ENCODE assay signal across 25 cellular contexts in genomic region chr3:145307272-145307671, GRCh38.
DNase-seq lines count a peak whose midpoint lies in the region; ATAC-seq, FAIRE-seq and TF ChIP-seq lines count a peak whose summit lies in the region.
"Had no signal": no experiment of that assay in that cellular context is flagged by ENCODE, and none has a peak within 500 bp of the region (broad histone marks: within the 10 kb centered on the region; RNA-seq: fewer than 3 reads in every experiment).

No MANE protein-coding gene starts in this region.

- H3F3A ChIP-seq in SK-N-SH (replicated peaks; ENCODE audit: insufficient read depth), result no peaks in the 10 kb centered on the region

- H3K4me3 ChIP-seq in A549 (no peak overlapping the region), K562 (no peak overlapping the region), SK-N-SH (ENCODE audit: low read depth in 2 of 2, low read length in 1 of 2) (no peak overlapping the region)
- H3K4me3 ChIP-seq: BLaER1 treated with 17β-estradiol and CSF1 and Interleukin-3, amounts not matched to agents 10 nM and 100 nM; GM12878 had no signal

- DNase-seq in A549 (ENCODE audit: low read depth in 1 of 2, low spot score in 1 of 2) (no peak), D721Med (ENCODE audit: insufficient read length, low spot score) (no peak), K562 (ENCODE audit: extremely low read depth in 1 of 4, low spot score in 3 of 4) (no peak), NCI-H1105 treated with DMSO at 0.1 percent for 48 hours (lab: John Stamatoyannopoulos, UW) (no peak), SK-N-DZ (ENCODE audit: low spot score) (no peak), SK-N-SH (no peak)
- DNase-seq: 8988T; AML-193; Caco-2; Calu3; CD4-positive, alpha-beta T cell; CD8-positive, alpha-beta T cell; DMS 273 treated with DMSO at 0.1 percent for 48 hours; DMS153; DMS53; DMS79; DND-41; EL; GDM1 had no signal

- TF ChIP-seq POLR2A in A549 (IDR thresholded peaks at IDR 0.05; ENCODE audit: low read length), result no peak
- no peak for TF ChIP-seq POLR2A in K562 (conservative IDR thresholded peaks at IDR 0.05)

- ATAC-seq in A549 (no peak), K562 (no peak)
- ATAC-seq: CD8-positive, alpha-beta T cell; GM12878 had no signal

- CTCF ChIA-PET in A549 (lab: Yijun Ruan, JAX) (no interaction called here), K562 (lab: Yijun Ruan, JAX; ENCODE audit: low intra/inter-chr PET ratio) (no interaction called here), SK-N-SH (lab: Yijun Ruan, JAX) (no interaction called here)

- FAIRE-seq in A549 (lab: Jason Lieb, UNC), result no peak
- FAIRE-seq in D721Med (lab: Jason Lieb, UNC), result peak; percentile 55
- FAIRE-seq in K562 (lab: Jason Lieb, UNC), result no peak
- FAIRE-seq: A204.1, GM12878, GM12892, GM18507 had no signal

- H3K36me3 ChIP-seq in K562 (ENCODE audit: control insufficient read depth, insufficient read depth, low read length) (no peaks in the 10 kb centered on the region), SK-N-SH (replicated peaks in 1 of 2; ENCODE audit: control insufficient read depth in 1 of 2, insufficient read depth in 2 of 2, low read length in 1 of 2) (no peaks in the 10 kb centered on the region)
- H3K36me3 ChIP-seq: BLaER1 treated with 17β-estradiol and CSF1 and Interleukin-3, amounts not matched to agents 10 nM and 100 nM had no signal

- no peak overlapping the region for H3K9ac ChIP-seq in K562 (ENCODE audit: insufficient read depth in 1 of 2, low read depth in 2 of 2, low read length in 2 of 2)
- no peak overlapping the region for H3K9ac ChIP-seq in SK-N-SH
- H3K9ac ChIP-seq: BLaER1 treated with 17β-estradiol and CSF1 and Interleukin-3, amounts not matched to agents 10 nM and 100 nM had no signal

- TF ChIP-seq RAD21 in A549 (conservative IDR thresholded peaks at IDR 0.05 in 1 of 2, IDR thresholded peaks at IDR 0.05 in 1 of 2), result no peak
- no peak for TF ChIP-seq RAD21 in K562 (CRISPR knock-in tag; conservative IDR thresholded peaks at IDR 0.05 in 1 of 2, IDR thresholded peaks at IDR 0.05 in 1 of 2)
- no peak for TF ChIP-seq RAD21 in SK-N-SH (IDR thresholded peaks at IDR 0.05; ENCODE audit: low read length)

- H3K27me3 ChIP-seq in K562 (ENCODE audit: control insufficient read depth in 2 of 2, insufficient read depth in 2 of 2, low read length in 2 of 2) (no peaks in the 10 kb centered on the region), SK-N-SH (ENCODE audit: insufficient read depth) (no peaks in the 10 kb centered on the region)
- H3K27me3 ChIP-seq: BLaER1 treated with 17β-estradiol and CSF1 and Interleukin-3, amounts not matched to agents 10 nM and 100 nM had no signal

- H3K27ac ChIP-seq in A549 (no peak overlapping the region), K562 (ENCODE audit: extremely low read depth, low read depth, low read length) (no peak overlapping the region), SK-N-SH (ENCODE audit: low read depth in 2 of 2, low read length in 1 of 2) (no peak overlapping the region)
- H3K27ac ChIP-seq: BLaER1 treated with 17β-estradiol and CSF1 and Interleukin-3, amounts not matched to agents 10 nM and 100 nM; C4-2B had no signal

- no peaks in the 10 kb centered on the region for H3K9me1 ChIP-seq in K562 (ENCODE audit: control insufficient read depth, insufficient read depth, low read length)

- in situ Hi-C loops in K562 (cut with MboI), result no loop called here

- H3K4me2 ChIP-seq in A549 (no peak overlapping the region), K562 (ENCODE audit: insufficient read depth, low read length) (no peak overlapping the region), SK-N-SH (no peak overlapping the region)
- H3K4me2 ChIP-seq: BLaER1 treated with 17β-estradiol and CSF1 and Interleukin-3, amounts not matched to agents 10 nM and 100 nM had no signal

- intact Hi-C loops in K562 (cut with micrococcal nuclease), result no loop called here

- H3K79me2 ChIP-seq in K562 (ENCODE audit: control insufficient read depth, insufficient read depth, low read length) (no peaks in the 10 kb centered on the region), SK-N-SH (ENCODE audit: insufficient read depth) (no peaks in the 10 kb centered on the region)

- no peak for TF ChIP-seq EP300 in A549 (IDR thresholded peaks at IDR 0.05)
- no peak for TF ChIP-seq EP300 in K562 (IDR thresholded peaks at IDR 0.05; ENCODE audit: low read length)
- no peak for TF ChIP-seq EP300 in SK-N-SH (IDR thresholded peaks at IDR 0.05; ENCODE audit: borderline replicate concordance in 1 of 2, low read depth in 1 of 2, low read length in 1 of 2)

- H4K20me1 ChIP-seq in K562 (replicated peaks; ENCODE audit: control insufficient read depth, insufficient read depth, low read length) (no peaks in the 10 kb centered on the region), SK-N-SH (ENCODE audit: insufficient read depth) (no peaks in the 10 kb centered on the region)
- H4K20me1 ChIP-seq: BLaER1 treated with 17β-estradiol and CSF1 and Interleukin-3, amounts not matched to agents 10 nM and 100 nM had no signal

- BruUV-seq in K562 (replicated peaks; lab: Mats Ljungman, UMichigan), result no TSS peak

- H3K4me1 ChIP-seq in A549 (no peaks in the 10 kb centered on the region), K562 (replicated peaks in 1 of 2; ENCODE audit: control insufficient read depth in 2 of 2, insufficient read depth in 2 of 2, low read length in 2 of 2) (no peaks in the 10 kb centered on the region), SK-N-SH (ENCODE audit: control insufficient read depth in 1 of 2, insufficient read depth in 2 of 2, low read depth in 1 of 2, low read length in 1 of 2) (no peaks in the 10 kb centered on the region)
- H3K4me1 ChIP-seq: BLaER1 treated with 17β-estradiol and CSF1 and Interleukin-3, amounts not matched to agents 10 nM and 100 nM; Caco-2 had no signal

- H2AFZ ChIP-seq in K562 (ENCODE audit: low read depth, low read length) (no peak overlapping the region), SK-N-SH (ENCODE audit: low read depth) (no peak overlapping the region)

- no peaks in the 10 kb centered on the region for H3K9me2 ChIP-seq in SK-N-SH

- POLR2A ChIA-PET in A549 (lab: Yijun Ruan, JAX) (no interaction called here), K562 (lab: Yijun Ruan, JAX) (no interaction called here), SK-N-SH (lab: Yijun Ruan, JAX) (no interaction called here)

- TF ChIP-seq CTCF in A549 (IDR thresholded peaks at IDR 0.05) (no peak), D721Med (IDR thresholded peaks at IDR 0.05; ENCODE audit: insufficient read depth, missing control alignments) (no peak), K562 (IDR thresholded peaks at IDR 0.05 in 2 of 3, conservative IDR thresholded peaks at IDR 0.05 in 1 of 3; ENCODE audit: insufficient read depth in 2 of 3, low read depth in 1 of 3, low read length in 3 of 3) (no peak), SK-N-SH (IDR thresholded peaks at IDR 0.05) (no peak)

- H3K9me3 ChIP-seq in A549 (no peaks in the 10 kb centered on the region; the same call in 2 of the 3 replicates), K562 (replicated peaks; ENCODE audit: control insufficient read depth, insufficient read depth, low read depth, low read length) (no peaks in the 10 kb centered on the region; the same call in 1 of the 2 replicates), SK-N-SH (no peaks in the 10 kb centered on the region)
- H3K9me3 ChIP-seq: BLaER1 treated with 17β-estradiol and CSF1 and Interleukin-3, amounts not matched to agents 10 nM and 100 nM; Caco-2 had no signal

TF ChIP-seq in A549, 52 proteins besides CTCF, POLR2A, EP300 and RAD21:
- TF ChIP-seq MAFK (IDR thresholded peaks at IDR 0.05; ENCODE audit: partially characterized antibody) (peak; percentile 86), FOSL2 (IDR thresholded peaks at IDR 0.05) (no peak), FOSL2 (CRISPR knock-in tag; IDR thresholded peaks at IDR 0.05) (no peak)

TF ChIP-seq in K562, 482 proteins besides CTCF, POLR2A, EP300 and RAD21:
- TF ChIP-seq FOXM1 (IDR thresholded peaks at IDR 0.05; ENCODE audit: low read depth) (no peak), FOXM1 (CRISPR knock-in tag; IDR thresholded peaks at IDR 0.05; ENCODE audit: low read depth) (no peak), NFXL1 (CRISPR knock-in tag; IDR thresholded peaks at IDR 0.05) (no peak), ZC3H8 (IDR thresholded peaks at IDR 0.05) (no peak), MAFF (IDR thresholded peaks at IDR 0.05; ENCODE audit: low read length) (peak; percentile 64), MAFK (IDR thresholded peaks at IDR 0.05; ENCODE audit: low read length) (peak; percentile 81), C11orf30 (IDR thresholded peaks at IDR 0.05; ENCODE audit: low read depth) (peak; percentile 54; the same call in 1 of the 2 replicates), ZNF316 (IDR thresholded peaks at IDR 0.05) (peak; percentile 56; the same call in 1 of the 2 replicates), MAFG (tag; conservative IDR thresholded peaks at IDR 0.05) (peak; percentile 66)

TF ChIP-seq in SK-N-SH, 30 proteins besides CTCF, POLR2A, EP300 and RAD21 (continues in another document):
- TF ChIP-seq POLR2AphosphoS5 (IDR thresholded peaks at IDR 0.05; ENCODE audit: low read depth, low read length) (no peak), MEF2A (IDR thresholded peaks at IDR 0.05; ENCODE audit: borderline replicate concordance, low read depth) (no peak), ELF1 (IDR thresholded peaks at IDR 0.05) (no peak), RCOR1 (IDR thresholded peaks at IDR 0.05; ENCODE audit: low read length) (no peak), JUND (IDR thresholded peaks at IDR 0.05) (no peak), TCF12 (IDR thresholded peaks at IDR 0.05) (no peak), TEAD4 (IDR thresholded peaks at IDR 0.05; ENCODE audit: borderline replicate concordance, insufficient read depth) (no peak)

Comparison
In these comparisons a context has a peak if more than half of its experiments do, and no peak if none do; other contexts are left out.
1. Of the 35 proteins assayed by ChIP-seq in both K562 and A549: peak only in K562: none; only in A549: none; in both: MAFK; in neither: 34.